ENCODE assay signal across 8 cellular contexts in the genomic region with DNA sequence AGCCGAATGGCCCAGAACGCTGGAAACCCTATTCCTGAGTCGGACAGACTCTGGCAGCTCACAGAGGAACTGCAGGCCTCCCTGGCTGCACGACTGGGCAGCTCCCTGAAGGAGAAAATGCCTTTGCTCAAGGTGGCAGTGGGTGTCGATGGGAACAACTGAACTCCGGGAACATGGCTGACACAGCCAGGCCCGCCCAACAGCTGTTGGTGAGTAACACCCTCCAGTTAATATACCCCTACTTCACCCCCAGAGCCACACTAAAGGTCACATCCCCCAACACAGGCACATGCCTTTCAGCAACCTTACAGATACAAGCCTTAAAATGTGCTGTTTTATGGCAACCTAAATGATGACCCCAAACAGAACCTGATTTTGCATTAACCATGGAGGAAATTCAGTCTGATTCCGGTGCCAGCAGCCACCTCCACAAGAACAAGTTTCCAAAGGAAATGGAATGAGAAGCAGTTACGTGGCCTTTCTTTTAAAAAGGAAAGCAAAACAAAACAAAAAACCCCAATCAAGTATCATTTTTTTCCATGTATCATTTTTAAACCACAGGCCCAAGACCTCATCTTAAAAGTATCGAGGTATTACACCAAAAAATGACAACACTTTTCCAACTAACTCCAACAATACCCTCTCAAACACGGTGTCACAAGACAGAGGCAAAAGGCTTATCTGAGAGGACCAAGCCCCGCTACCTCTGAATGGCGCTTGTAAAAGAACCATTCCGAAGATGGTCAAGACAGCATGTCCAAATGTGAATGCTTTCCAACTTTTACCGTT. TPM values are rescaled to one million over a fixed set of nuclear protein-coding genes. Genes with fewer than 3 reads are reported as not detected.
DNase-seq lines count a peak whose midpoint lies in the region; ATAC-seq, FAIRE-seq and TF ChIP-seq lines count a peak whose summit lies in the region.

No MANE protein-coding gene starts in this region.

- CTCF ChIA-PET in H1 (lab: Charles Lee; ENCODE audit: partially characterized antibody), result interaction anchor here (0.8 kb wide), 1 partner anchor 54 kb away, joined by 3 read pairs; no protein-coding TSS in a partner anchor

- H4K20me1 ChIP-seq in H1 (replicated peaks in 1 of 2; ENCODE audit: control insufficient read depth in 1 of 2, insufficient read depth in 2 of 2, low read length in 2 of 2), result no peaks in the 10 kb centered on the region

- no peak overlapping the region for H2AK5ac ChIP-seq in H1 (ENCODE audit: low read depth, low read length)

- H3K79me2 ChIP-seq in H1 (ENCODE audit: control insufficient read depth in 1 of 2, insufficient read depth in 2 of 2, low read length in 2 of 2), result no peaks in the 10 kb centered on the region

- DNase-seq in SIG-M5 treated with dmso at 0.1 percent for 504 hours (lab: John Stamatoyannopoulos, UW; ENCODE audit: unreplicated experiment), result peak; percentile 26
- DNase-seq in SIG-M5 (lab: John Stamatoyannopoulos, UW), result no peak
- peak; percentile 41 to 49 for DNase-seq in activated CD4-positive, alpha-beta T cell treated with anti-CD3 and anti-CD28 coated beads, Interleukin-2, amount 50 U/mL, for 4 hours
- DNase-seq in H1 (ENCODE audit: low read depth in 1 of 2, low spot score in 2 of 2), result no peak
- DNase-seq in mesothelial cell of epicardium (ENCODE audit: low spot score in 2 of 2, unreplicated experiment in 2 of 2), result no peak

- H2BK12ac ChIP-seq in H1 (ENCODE audit: low read depth, low read length), result no peak overlapping the region; the same call in 1 of the 2 replicates

- no peak for TF ChIP-seq POLR2A in H1 (IDR thresholded peaks at IDR 0.05; ENCODE audit: control extremely low read depth in 1 of 2, low read depth in 2 of 2, low read length in 2 of 2)

- no peak overlapping the region for H3K4ac ChIP-seq in H1 (replicated peaks; ENCODE audit: insufficient read length, low read depth, low read length)

- FAIRE-seq in H1 (lab: Jason Lieb, UNC), result no peak

- H2BK20ac ChIP-seq in H1 (ENCODE audit: low read length), result no peak overlapping the region

- H3K4me3 Mint-ChIP-seq in mesothelial cell of epicardium, result peak overlapping the region; percentile 88

- H3K27me3 ChIP-seq in H1 (replicated peaks in 1 of 4; ENCODE audit: control insufficient read depth in 3 of 4, extremely low read depth in 1 of 4, insufficient read depth in 3 of 4, low read length in 3 of 4), result peaks cover 9 to 36% (median 31%) of the 10 kb centered on the region in 4 experiments
- H3K27me3 ChIP-seq in stomach smooth muscle (ENCODE audit: control insufficient read depth in 1 of 2, insufficient read depth in 2 of 2, low read length in 2 of 2), result no peaks in the 10 kb centered on the region

- POLR2A ChIA-PET in H1 (lab: Charles Lee; ENCODE audit: partially characterized antibody), result interaction anchor here (0.7 to 5.1 kb wide), 2 partner anchors 9 to 74 kb away, joined by 3 to 28 read pairs; no protein-coding TSS in a partner anchor

- H3K9me3 ChIP-seq in H1 (ENCODE audit: insufficient read depth in 2 of 2, low read depth in 1 of 2, low read length in 1 of 2) (no peaks in the 10 kb centered on the region), stomach smooth muscle (ENCODE audit: control insufficient read depth in 2 of 2, low read length in 2 of 2) (no peaks in the 10 kb centered on the region)

- H3K36me3 Mint-ChIP-seq in mesothelial cell of epicardium, result no peaks in the 10 kb centered on the region

- H3K9ac ChIP-seq in H1 (replicated peaks in 1 of 4; ENCODE audit: extremely low read depth in 1 of 4, low read depth in 3 of 4, low read length in 3 of 4) (no peak overlapping the region), stomach smooth muscle (ENCODE audit: low read length in 2 of 2) (peak overlapping the region; percentile 100)

- H3K4me1 ChIP-seq in H1 (replicated peaks in 1 of 4; ENCODE audit: control insufficient read depth in 3 of 4, insufficient read depth in 4 of 4, low read length in 3 of 4) (peaks cover 6 to 14% (median 10%) of the 10 kb centered on the region in 4 experiments), stomach smooth muscle (ENCODE audit: control insufficient read depth, insufficient read depth, low read length) (peaks cover 49% of the 10 kb centered on the region)

- H3K14ac ChIP-seq in H1 (ENCODE audit: insufficient read length), result no peak overlapping the region

- ATAC-seq in GM18909 (IDR thresholded peaks at IDR 0.05; ENCODE audit: poor library complexity, unreplicated experiment), result no peak
- no peak for ATAC-seq in HG02970 (IDR thresholded peaks at IDR 0.05; ENCODE audit: low FRiP score, unreplicated experiment)

- H3K4me2 ChIP-seq in H1 (ENCODE audit: insufficient read depth in 1 of 2, low read depth in 2 of 2, low read length in 2 of 2), result peak overlapping the region; percentile 99

- H3K56ac ChIP-seq in H1 (replicated peaks; ENCODE audit: insufficient read length, low read depth, low read length), result no peak overlapping the region

- H3K9me3 Mint-ChIP-seq in mesothelial cell of epicardium, result no peaks in the 10 kb centered on the region

- TF ChIP-seq CTCF in H1 (IDR thresholded peaks at IDR 0.05; ENCODE audit: control extremely low read depth in 1 of 3, insufficient read depth in 1 of 3, low read depth in 1 of 3, low read length in 3 of 3) (no peak), mesothelial cell of epicardium (IDR thresholded peaks at IDR 0.05; ENCODE audit: unreplicated experiment) (no peak)

- H3K18ac ChIP-seq in H1 (ENCODE audit: extremely low read depth, low read length), result no peak overlapping the region

- no peak for TF ChIP-seq EP300 in H1 (IDR thresholded peaks at IDR 0.05; ENCODE audit: borderline replicate concordance in 1 of 2, low read depth in 2 of 2, low read length in 2 of 2)

- peaks cover 55% of the 10 kb centered on the region for H3K4me1 Mint-ChIP-seq in mesothelial cell of epicardium

- 89% methylated on average over 15 of the region's 15 CpGs; no CpG with 5 or more reads in 1 of the 2 experiments for WGBS in H1 (ENCODE audit: extremely low coverage in 1 of 2, insufficient coverage in 1 of 2, insufficient read length in 1 of 2, insufficient replicate concordance in 2 of 2, low coverage in 1 of 2, low lambda C conversion rate in 2 of 2, missing lambda C conversion rate in 1 of 2), 2 experiments

- H3K23ac ChIP-seq in H1 (ENCODE audit: insufficient read length), result no peak overlapping the region

- H2BK120ac ChIP-seq in H1 (replicated peaks; ENCODE audit: low read depth, low read length), result no peak overlapping the region

- peak overlapping the region; percentile 29; the same call in 1 of the 2 replicates for H2BK15ac ChIP-seq in H1 (ENCODE audit: low read length)

- no peaks in the 10 kb centered on the region for H3K79me1 ChIP-seq in H1 (ENCODE audit: low read depth, low read length)

- no peak overlapping the region for H4K8ac ChIP-seq in H1 (ENCODE audit: extremely low read depth, insufficient read depth, low read length)

- peak overlapping the region; percentile 26 for H3K27ac Mint-ChIP-seq in mesothelial cell of epicardium

- H3K27ac ChIP-seq in H1 (ENCODE audit: low read depth, low read length) (no peak overlapping the region), stomach smooth muscle (ENCODE audit: low read length) (peak overlapping the region; percentile 100)

- no peak for TF ChIP-seq RAD21 in H1 (IDR thresholded peaks at IDR 0.05 in 1 of 2, conservative IDR thresholded peaks at IDR 0.05 in 1 of 2; ENCODE audit: low read depth in 2 of 2, low read length in 2 of 2)

- H2AFZ ChIP-seq in H1 (ENCODE audit: low read length), result no peak overlapping the region

- no peak overlapping the region for H4K91ac ChIP-seq in H1 (replicated peaks; ENCODE audit: insufficient read length, low read length)

- no peak overlapping the region for H4K5ac ChIP-seq in H1 (ENCODE audit: insufficient read length, low read depth, low read length)

- H3K4me3 ChIP-seq in H1 (ENCODE audit: extremely low read depth in 1 of 4, insufficient read depth in 2 of 4, low read depth in 3 of 4, low read length in 4 of 4) (peak overlapping the region in 1 of 4 experiments; percentile 70; a peak in 3 of 8 replicates), stomach smooth muscle (ENCODE audit: low read length in 2 of 2) (peak overlapping the region; percentile 97 to 100)

- no peak overlapping the region for H2BK5ac ChIP-seq in H1 (ENCODE audit: low read depth, low read length)

- H3K23me2 ChIP-seq in H1 (ENCODE audit: low read depth, low read length), result peaks cover 13% of the 10 kb centered on the region

- H3K36me3 ChIP-seq in H1 (ENCODE audit: control insufficient read depth in 2 of 4, insufficient read depth in 4 of 4, low read length in 3 of 4) (no peaks in the 10 kb centered on the region), stomach smooth muscle (ENCODE audit: control insufficient read depth in 2 of 2, insufficient read depth in 2 of 2, low read length in 2 of 2) (no peaks in the 10 kb centered on the region)

- peaks cover 33% of the 10 kb centered on the region for H3K27me3 Mint-ChIP-seq in mesothelial cell of epicardium (ENCODE audit: low read depth)

TF ChIP-seq in H1, 55 proteins besides CTCF, POLR2A, EP300 and RAD21:
- TF ChIP-seq TEAD4 (IDR thresholded peaks at IDR 0.05; ENCODE audit: low read depth, low read length), result no peak
- no peak for TF ChIP-seq KDM5A (IDR thresholded peaks at IDR 0.05; ENCODE audit: low read length)
- TF ChIP-seq, protein P1, sequence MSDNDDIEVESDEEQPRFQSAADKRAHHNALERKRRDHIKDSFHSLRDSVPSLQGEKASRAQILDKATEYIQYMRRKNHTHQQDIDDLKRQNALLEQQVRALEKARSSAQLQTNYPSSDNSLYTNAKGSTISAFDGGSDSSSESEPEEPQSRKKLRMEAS (IDR thresholded peaks at IDR 0.05), result no peak
- TF ChIP-seq SP1 (IDR thresholded peaks at IDR 0.05; ENCODE audit: low read depth, low read length), result no peak
- no peak for TF ChIP-seq SP4 (IDR thresholded peaks at IDR 0.05; ENCODE audit: low read length)
- no peak for TF ChIP-seq CREB1 (IDR thresholded peaks at IDR 0.05)

RNA-seq across cellular contexts. Expression of a gene that starts 3.1 kb away (rescaled TPM):
- 0.82 and 0.98 TPM in 2 replicates for total RNA-seq in H1 (2021; fragmentation: NEBNext Ultra II Directional; extraction: Animal tissue kit (Norgen Biotek cat#: 25700))
- polyA plus RNA-seq in H1 (2011; rRNA removed), result 0.47 TPM in 2 replicates
- polyA plus RNA-seq in H1 (2011; cell fraction: cytosol; rRNA removed), result 0.71 TPM
- polyA plus RNA-seq in H1 (2011; cell fraction: nucleus; rRNA removed), result 0.47 TPM
- polyA plus RNA-seq in H1 (2012, experiment 1 of 2), result 0.39 to 0.98 TPM (median 0.61 TPM) in 4 replicates
- 0.03 TPM for polyA plus RNA-seq in H1 (2012, experiment 2 of 2)
- 0.49 TPM for polyA plus RNA-seq in H1 (2013, experiment 1 of 2)
- 0.55 TPM for polyA plus RNA-seq in H1 (2013, experiment 2 of 2)
- 0.66 and 0.76 TPM in 2 replicates for polyA minus RNA-seq in H1 (2011; rRNA and poly(A)+ RNA removed)
- polyA minus RNA-seq in H1 (2011; cell fraction: cytosol; rRNA and poly(A)+ RNA removed), result 0.95 TPM
- polyA minus RNA-seq in H1 (2011; cell fraction: nucleus; rRNA and poly(A)+ RNA removed), result 1.2 TPM
- 3.4 to 3.7 TPM (median 3.6 TPM) in 3 replicates for total RNA-seq in mesothelial cell of epicardium

Comparison
In these comparisons a context has a peak if more than half of its experiments do, and no peak if none do; other contexts are left out.
1. DNase-seq: peak in SIG-M5 treated with dmso at 0.1 percent for 504 hours (single experiment) and activated CD4-positive, alpha-beta T cell treated with anti-CD3 and anti-CD28 coated beads, Interleukin-2, amount 50 U/mL, for 4 hours (2 of 2); none in SIG-M5 (single experiment), H1 (0 of 2) and mesothelial cell of epicardium (0 of 2).
2. H3K9ac ChIP-seq: peak in stomach smooth muscle (2 of 2); none in H1 (0 of 4).